Comparison of ENCODE assay signal across 10 cellular contexts in the genomic region with DNA sequence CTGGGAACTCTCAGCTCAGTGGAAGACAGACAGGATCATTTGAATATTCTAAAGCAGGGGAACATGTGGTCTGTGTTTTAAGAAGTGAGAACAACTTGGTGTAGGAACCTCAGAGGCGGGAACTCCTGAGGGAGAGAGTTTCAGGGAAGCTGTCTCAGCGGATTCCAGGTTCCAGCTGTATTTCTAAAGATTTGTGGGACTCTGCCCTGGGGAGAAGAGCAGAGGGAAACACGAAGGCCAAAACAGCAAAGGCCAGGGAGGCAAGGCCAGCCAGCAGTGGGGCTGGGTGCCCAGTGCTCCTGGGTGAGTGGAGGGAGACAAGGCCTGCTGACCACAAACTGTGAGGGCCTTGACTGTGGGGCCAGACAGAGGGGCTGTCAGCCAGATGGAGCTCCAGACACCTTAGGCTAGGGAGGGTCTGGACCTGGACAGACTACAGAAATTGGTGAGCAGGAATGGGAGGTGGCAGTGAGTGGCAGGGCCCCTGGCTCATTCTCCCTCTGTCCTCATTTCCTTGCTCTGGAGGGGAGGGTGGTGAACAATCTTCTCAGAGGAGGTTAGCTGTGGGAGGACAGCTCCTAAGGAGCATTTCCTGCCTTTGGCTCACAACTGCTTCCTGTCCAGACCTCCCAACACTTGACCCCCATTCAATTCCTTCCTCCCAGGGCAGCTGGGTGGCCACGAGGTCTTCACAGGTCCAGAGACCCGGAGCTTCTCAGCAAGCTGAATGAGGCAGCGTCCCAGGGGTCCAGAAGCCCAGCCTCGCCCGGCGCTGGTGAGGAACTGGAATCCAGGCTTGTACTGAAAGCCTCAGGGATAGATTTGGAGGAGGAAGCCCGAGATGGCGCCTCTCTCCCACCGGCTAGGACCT. TPM values are rescaled to one million over a fixed set of nuclear protein-coding genes. Genes with fewer than 3 reads are reported as not detected.
DNase-seq lines count a peak whose midpoint lies in the region; ATAC-seq and TF ChIP-seq lines count a peak whose summit lies in the region.
"Had no signal": no experiment of that assay in that cellular context is flagged by ENCODE, and none has a peak within 500 bp of the region (broad histone marks: within the 10 kb centered on the region; RNA-seq: fewer than 3 reads in every experiment).

No MANE protein-coding gene starts in this region.

- H2BK12ac ChIP-seq in mesenchymal stem cell (ENCODE audit: low read length in 2 of 2): peak overlapping the region; percentile 12 to 84

- H2AK5ac ChIP-seq in mesenchymal stem cell (ENCODE audit: low read length, severe bottlenecking): peak overlapping the region; percentile 89

- peak overlapping the region; percentile 49 to 74 for H3K4ac ChIP-seq in mesenchymal stem cell (ENCODE audit: low read depth in 1 of 2, low read length in 2 of 2)

- no peaks in the 10 kb centered on the region for H3K9me3 Mint-ChIP-seq in activated naive CD4-positive, alpha-beta T cell treated with anti-CD3 and anti-CD28 coated beads, Interleukin-2, amount 50 U/mL, for 72 hours
- H3K9me3 Mint-ChIP-seq: stimulated activated naive CD8-positive, alpha-beta T cell treated with anti-CD3 and anti-CD28 coated beads, Interleukin-15, Interleukin-2, amounts not matched to agents 100 ng/mL and 50 ng/mL, for 24 hours had no signal

- in situ Hi-C loops in mammary epithelial cell (cut with MboI; ENCODE audit: low sequenced_read_pairs in 2 of 2): loop anchor here (10.0 kb wide), 2 partner anchors 98 to 138 kb away; no protein-coding TSS in a partner anchor

- 84% methylated on average over 11 of the region's 12 CpGs for WGBS in mammary epithelial cell (ENCODE audit: low coverage, missing lambda C conversion rate)
- WGBS in mesenchymal stem cell: 17% methylated on average over 11 of the region's 12 CpGs

- H3K27ac Mint-ChIP-seq in activated naive CD4-positive, alpha-beta T cell treated with anti-CD3 and anti-CD28 coated beads, Interleukin-2, amount 50 U/mL, for 72 hours: peak overlapping the region; percentile 28 to 72
- H3K27ac Mint-ChIP-seq: stimulated activated naive CD8-positive, alpha-beta T cell treated with anti-CD3 and anti-CD28 coated beads, Interleukin-15, Interleukin-2, amounts not matched to agents 100 ng/mL and 50 ng/mL, for 24 hours had no signal

- H3K4me1 ChIP-seq in mammary epithelial cell (ENCODE audit: insufficient read depth, low read length) (no peaks in the 10 kb centered on the region), mesenchymal stem cell (ENCODE audit: control insufficient read depth, insufficient read depth, low read depth, low read length) (peaks cover 32% of the 10 kb centered on the region), colonic mucosa (no peaks in the 10 kb centered on the region)

- H3K9ac ChIP-seq in mammary epithelial cell (ENCODE audit: insufficient read depth, low read length) (no peak overlapping the region), mesenchymal stem cell (ENCODE audit: low read length) (peak overlapping the region; percentile 56), colonic mucosa (ENCODE audit: low read depth in 2 of 2, low read length in 2 of 2) (no peak overlapping the region)

- H3K9me3 ChIP-seq in mammary epithelial cell (replicated peaks; ENCODE audit: insufficient read depth, low read length) (no peaks in the 10 kb centered on the region), mesenchymal stem cell (ENCODE audit: control insufficient read depth, low read length) (no peaks in the 10 kb centered on the region), colonic mucosa (no peaks in the 10 kb centered on the region)

- H3K23ac ChIP-seq in mesenchymal stem cell (ENCODE audit: low read length in 2 of 2): peak overlapping the region in 1 of 2 experiments; percentile 81

- H3K27ac ChIP-seq in mammary epithelial cell (ENCODE audit: insufficient read depth, low read depth, low read length) (no peak overlapping the region), mesenchymal stem cell (ENCODE audit: low read length, poor library complexity, severe bottlenecking) (peak overlapping the region; percentile 96), colonic mucosa (no peak overlapping the region)

- H3K36me3 ChIP-seq in mammary epithelial cell (ENCODE audit: insufficient read depth, low read length): no peaks in the 10 kb centered on the region
- H3K36me3 ChIP-seq in mesenchymal stem cell (ENCODE audit: control insufficient read depth in 1 of 2, insufficient read depth in 2 of 2, low read depth in 1 of 2, low read length in 2 of 2): no peaks in the 10 kb centered on the region
- H3K36me3 ChIP-seq in colonic mucosa: no peaks in the 10 kb centered on the region

- no peak for DNase-seq in activated naive CD4-positive, alpha-beta T cell treated with anti-CD3 and anti-CD28 coated beads, Interleukin-2, amount 50 U/mL, for 72 hours (ENCODE audit: low spot score in 2 of 2)
- DNase-seq in activated naive CD4-positive, alpha-beta T cell (lab: John Stamatoyannopoulos, UW): no peak
- DNase-seq in mammary epithelial cell: no peak
- peak; percentile 73 for DNase-seq in mesenchymal stem cell
- no peak for DNase-seq in DMS153 (lab: John Stamatoyannopoulos, UW)
- no peak for DNase-seq in colonic mucosa
- no peak for DNase-seq in left colon
- DNase-seq: central memory CD4-positive, alpha-beta T cell had no signal

- H2AFZ ChIP-seq in mammary epithelial cell (ENCODE audit: low read depth, low read length) (peak overlapping the region; percentile 31), mesenchymal stem cell (ENCODE audit: low read depth, low read length) (peak overlapping the region; percentile 8)

- no peaks in the 10 kb centered on the region for H3K36me3 Mint-ChIP-seq in activated naive CD4-positive, alpha-beta T cell treated with anti-CD3 and anti-CD28 coated beads, Interleukin-2, amount 50 U/mL, for 72 hours

- no TSS peak for BruUV-seq in mammary epithelial cell (replicated peaks; lab: Mats Ljungman, UMichigan)

- H3K4me2 ChIP-seq in mammary epithelial cell (ENCODE audit: insufficient read depth, low read depth, low read length): no peak overlapping the region
- H3K4me2 ChIP-seq in mesenchymal stem cell (ENCODE audit: low read length, poor library complexity, severe bottlenecking): no peak overlapping the region

- peak overlapping the region in 1 of 2 experiments; percentile 68 for H3K14ac ChIP-seq in mesenchymal stem cell (ENCODE audit: low read length in 2 of 2)

- no peak for ATAC-seq in activated naive CD4-positive, alpha-beta T cell treated with anti-CD3 and anti-CD28 coated beads, Interleukin-2, amount 50 U/mL, for 72 hours
- ATAC-seq in HG03159 (IDR thresholded peaks at IDR 0.05; ENCODE audit: unreplicated experiment): no peak
- ATAC-seq in left colon: no peak

- H2BK15ac ChIP-seq in mesenchymal stem cell (ENCODE audit: low read depth, poor library complexity, severe bottlenecking): no peak overlapping the region

- no peaks in the 10 kb centered on the region for H4K20me1 ChIP-seq in mammary epithelial cell (ENCODE audit: insufficient read depth, low read length)

- peak overlapping the region; percentile 94 for H4K8ac ChIP-seq in mesenchymal stem cell (ENCODE audit: low read length)

- H3K18ac ChIP-seq in mesenchymal stem cell (ENCODE audit: low read depth in 1 of 2, low read length in 2 of 2): peak overlapping the region; percentile 88 to 93

- TF ChIP-seq CTCF in mammary epithelial cell (conservative IDR thresholded peaks at IDR 0.05 in 1 of 2, IDR thresholded peaks at IDR 0.05 in 1 of 2; ENCODE audit: extremely low read depth in 1 of 2, insufficient read depth in 1 of 2, low read depth in 1 of 2, low read length in 2 of 2): no peak
- TF ChIP-seq CTCF in colonic mucosa (IDR thresholded peaks at IDR 0.05): no peak

- H2BK120ac ChIP-seq in mesenchymal stem cell (ENCODE audit: low read depth, low read length): peak overlapping the region; percentile 85

- dilution Hi-C loops in mammary epithelial cell (cut with HindIII; ENCODE audit: low sequenced_read_pairs): no loop called here

- intact Hi-C loops in mammary epithelial cell (cut with micrococcal nuclease) (no loop called here), colonic mucosa (cut with DNase I) (loop anchor here (10.0 kb wide), 1 partner anchor 328 kb away; no protein-coding TSS in a partner anchor), left colon (cut with DNase I, micrococcal nuclease) (no loop called here)

- H3K79me2 ChIP-seq in mammary epithelial cell (ENCODE audit: insufficient read depth, low read length): no peaks in the 10 kb centered on the region

- H4K91ac ChIP-seq in mesenchymal stem cell (ENCODE audit: low read length): peak overlapping the region; percentile 99

- CTCF ChIA-PET in mammary epithelial cell (lab: Charles Lee; ENCODE audit: low non-redundant PET): no interaction called here

- H3K27me3 ChIP-seq in mammary epithelial cell (ENCODE audit: insufficient read depth, low read length) (no peaks in the 10 kb centered on the region), mesenchymal stem cell (ENCODE audit: control insufficient read depth in 1 of 2, insufficient read depth in 1 of 2, low read length in 2 of 2) (peaks cover 0 to 4% of the 10 kb centered on the region in 2 experiments), colonic mucosa (no peaks in the 10 kb centered on the region)

- peak overlapping the region; percentile 85 for H2BK5ac ChIP-seq in mesenchymal stem cell (ENCODE audit: low read depth, low read length, poor library complexity, severe bottlenecking)

- no peak overlapping the region for H3K4me3 ChIP-seq in mammary epithelial cell (replicated peaks in 1 of 3; ENCODE audit: insufficient read depth in 1 of 3, low read depth in 2 of 3, low read length in 3 of 3)
- no peak overlapping the region for H3K4me3 ChIP-seq in mesenchymal stem cell (ENCODE audit: insufficient read depth in 1 of 2, low read depth in 1 of 2, low read length in 2 of 2)
- no peak overlapping the region for H3K4me3 ChIP-seq in colonic mucosa

- peaks cover 11% of the 10 kb centered on the region for H3K79me1 ChIP-seq in mesenchymal stem cell (replicated peaks; ENCODE audit: low read length, poor library complexity, severe bottlenecking)

RNA-seq across cellular contexts. Expression of gene FZD2, which starts 21.0 kb away (rescaled TPM):
- under 1 TPM in 1 of 2 donors, not detected in 1; 0.27 TPM for total RNA-seq in activated naive CD4-positive, alpha-beta T cell treated with anti-CD3 and anti-CD28 coated beads, Interleukin-2, amount 50 U/mL, for 72 hours
- 1 to 10 TPM; 1.8 to 4.5 TPM for total RNA-seq in mammary epithelial cell
- 4.5 TPM for polyA plus RNA-seq in mammary epithelial cell
- 1.1 TPM for polyA minus RNA-seq in mammary epithelial cell
- polyA plus RNA-seq in mesenchymal stem cell (2013, experiment 1 of 2): 43.8 TPM
- polyA plus RNA-seq in mesenchymal stem cell (2013, experiment 2 of 2): 45.5 TPM
- total RNA-seq in colonic mucosa: 1 to 10 TPM in 1 of 2 donors, under 1 TPM in 1; 0.67 to 2.0 TPM
- 1 to 10 TPM in 1 of 2 donors, under 1 TPM in 1; 0.31 to 1.6 TPM for total RNA-seq in left colon

RNA-seq across cellular contexts. Expression of gene GPATCH8, which starts 33.1 kb away (rescaled TPM):
- 10 to 100 TPM; 39.3 to 46.2 TPM for total RNA-seq in activated naive CD4-positive, alpha-beta T cell treated with anti-CD3 and anti-CD28 coated beads, Interleukin-2, amount 50 U/mL, for 72 hours
- total RNA-seq in mammary epithelial cell (10 to 100 TPM; 27.0 to 37.4 TPM), colonic mucosa (10 to 100 TPM; 30.3 to 33.9 TPM), left colon (10 to 100 TPM; 29.1 to 33.7 TPM)
- 10.5 TPM for polyA plus RNA-seq in mammary epithelial cell
- polyA minus RNA-seq in mammary epithelial cell: 12.7 TPM
- polyA plus RNA-seq in mesenchymal stem cell (2013, experiment 1 of 2): 18.3 TPM
- 17.8 TPM for polyA plus RNA-seq in mesenchymal stem cell (2013, experiment 2 of 2)
